1 cellular context compared by ENCODE assay signal in genomic region chr7:65469919-65470558, GRCh38.
TF ChIP-seq lines count a peak whose summit lies in the region.
"Not testable (repeated sequence)": the region's sequence is repeated elsewhere in the genome, so short reads cannot be mapped to it uniquely, and the experiment has no call there.

No MANE protein-coding gene starts in this region.

TF ChIP-seq in HepG2, 621 proteins besides CTCF, POLR2A, EP300 and RAD21 (continued from another document and continues in another):
- TF ChIP-seq GMEB1 (CRISPR knock-in tag; IDR thresholded peaks at IDR 0.05; ENCODE audit: borderline replicate concordance) (peak; percentile 44; the same call in 1 of the 2 replicates), TCF12 (CRISPR knock-in tag; IDR thresholded peaks at IDR 0.05) (0 out of 2 replicates have a peak, but pooled peaks have one; percentile 81), TARDBP (CRISPR knock-in tag; IDR thresholded peaks at IDR 0.05) (peak; percentile 86), PRMT3 (CRISPR knock-in tag; IDR thresholded peaks at IDR 0.05; ENCODE audit: borderline replicate concordance, low read depth) (peak; percentile 56; the same call in 1 of the 2 replicates), HOXA5 (CRISPR knock-in tag; IDR thresholded peaks at IDR 0.05) (peak; percentile 68; the same call in 1 of the 2 replicates), SOX13 (IDR thresholded peaks at IDR 0.05) (0 out of 2 replicates have a peak, but pooled peaks have one; percentile 27), SOX13 (CRISPR knock-in tag; conservative IDR thresholded peaks at IDR 0.05 in 1 of 2, IDR thresholded peaks at IDR 0.05 in 1 of 2) (peak in 1 of 2 experiments; percentile 84; a peak in 2 of 4 replicates), ZFX (CRISPR knock-in tag; IDR thresholded peaks at IDR 0.05; ENCODE audit: low read depth) (peak; percentile 33; the same call in 1 of the 2 replicates), ZNF503 (CRISPR knock-in tag; IDR thresholded peaks at IDR 0.05) (peak; percentile 79), FOXC1 (CRISPR knock-in tag; IDR thresholded peaks at IDR 0.05; ENCODE audit: borderline replicate concordance) (peak; percentile 84), KDM3A (CRISPR knock-in tag; IDR thresholded peaks at IDR 0.05; ENCODE audit: low read depth) (peak; percentile 28; the same call in 1 of the 2 replicates), AHDC1 (CRISPR knock-in tag; IDR thresholded peaks at IDR 0.05; ENCODE audit: borderline replicate concordance) (peak; percentile 56; the same call in 1 of the 2 replicates), KLF12 (CRISPR knock-in tag; IDR thresholded peaks at IDR 0.05; ENCODE audit: borderline replicate concordance) (peak; percentile 70; the same call in 1 of the 2 replicates), ZGPAT (CRISPR knock-in tag; IDR thresholded peaks at IDR 0.05) (peak; percentile 88), ZNF343 (CRISPR knock-in tag; IDR thresholded peaks at IDR 0.05) (peak; percentile 83), ZNF564 (CRISPR knock-in tag; IDR thresholded peaks at IDR 0.05) (peak; percentile 56; the same call in 1 of the 2 replicates), ZSCAN22 (CRISPR knock-in tag; IDR thresholded peaks at IDR 0.05) (peak; percentile 44; the same call in 1 of the 2 replicates), MEIS1 (CRISPR knock-in tag; IDR thresholded peaks at IDR 0.05; ENCODE audit: borderline replicate concordance) (peak; percentile 82), ZNF770 (CRISPR knock-in tag; IDR thresholded peaks at IDR 0.05) (0 out of 2 replicates have a peak, but pooled peaks have one; percentile 52), ZBTB43 (CRISPR knock-in tag; conservative IDR thresholded peaks at IDR 0.05) (0 out of 2 replicates have a peak, but pooled peaks have one; percentile 33), ZNF557 (CRISPR knock-in tag; IDR thresholded peaks at IDR 0.05) (0 out of 2 replicates have a peak, but pooled peaks have one; percentile 17), MEF2D (CRISPR knock-in tag; IDR thresholded peaks at IDR 0.05) (0 out of 2 replicates have a peak, but pooled peaks have one; percentile 26), ZFY (CRISPR knock-in tag; IDR thresholded peaks at IDR 0.05) (0 out of 2 replicates have a peak, but pooled peaks have one; percentile 14), MAX (IDR thresholded peaks at IDR 0.05) (peak; percentile 50), ZNF318 (CRISPR knock-in tag; IDR thresholded peaks at IDR 0.05) (peak; percentile 45; the same call in 1 of the 2 replicates), ZNF296 (CRISPR knock-in tag; conservative IDR thresholded peaks at IDR 0.05) (peak; percentile 67; the same call in 1 of the 2 replicates), ZNF724P (CRISPR knock-in tag; IDR thresholded peaks at IDR 0.05; ENCODE audit: borderline replicate concordance) (0 out of 2 replicates have a peak, but pooled peaks have one; percentile 54), ZNF431 (CRISPR knock-in tag; IDR thresholded peaks at IDR 0.05; ENCODE audit: borderline replicate concordance, low read depth) (peak; percentile 71; the same call in 1 of the 2 replicates)
- TF ChIP-seq TCF12 (IDR thresholded peaks at IDR 0.05), result not testable (repeated sequence)
